In the genomic region with DNA sequence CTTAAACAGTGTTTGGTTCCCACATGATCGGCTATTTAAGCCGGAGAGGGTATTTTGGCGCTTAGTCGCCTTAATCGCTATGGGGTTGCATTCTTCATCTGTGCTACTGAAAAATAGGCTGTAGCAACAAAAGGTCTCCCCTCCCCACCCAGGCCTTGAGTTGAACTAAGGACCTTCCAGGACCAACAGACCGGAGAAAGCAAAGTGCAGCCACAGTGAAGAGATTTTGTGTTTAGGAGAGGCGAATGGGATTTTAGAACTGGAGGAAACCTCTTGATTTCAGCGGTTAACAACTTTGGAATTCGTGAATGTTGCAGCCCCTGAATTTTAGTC, we compare ENCODE assay signal across 9 cellular contexts. TPM values are rescaled to one million over a fixed set of nuclear protein-coding genes. Genes with fewer than 3 reads are reported as not detected.
DNase-seq lines count a peak whose midpoint lies in the region; ATAC-seq, FAIRE-seq and TF ChIP-seq lines count a peak whose summit lies in the region.
"Had no signal": no experiment of that assay in that cellular context is flagged by ENCODE, and none has a peak within 500 bp of the region (broad histone marks: within the 10 kb centered on the region; RNA-seq: fewer than 3 reads in every experiment).

No MANE protein-coding gene starts in this region.

- no peak for ATAC-seq in activated naive CD8-positive, alpha-beta T cell treated with anti-CD3 and anti-CD28 coated beads, Interleukin-2, amount 10 ng/mL, durations not matched to agents 7 days and 5 days (ENCODE audit: low read depth)
- no peak for ATAC-seq in GM18870 (IDR thresholded peaks at IDR 0.05; ENCODE audit: unreplicated experiment)

- peaks cover 5% of the 10 kb centered on the region for H4K20me1 ChIP-seq in smooth muscle cell (ENCODE audit: low read depth)

- H3K79me2 ChIP-seq in smooth muscle cell (ENCODE audit: low read depth), result peaks cover 11% of the 10 kb centered on the region

- peaks cover 20 to 23% of the 10 kb centered on the region in 2 donors for H3K4me1 ChIP-seq in kidney (ENCODE audit: control insufficient read depth in 1 of 2, insufficient read depth in 1 of 2, low read depth in 1 of 2, low read length in 2 of 2)
- H3K4me1 ChIP-seq in smooth muscle cell (ENCODE audit: low read depth), result peaks cover 14% of the 10 kb centered on the region

- no peaks in the 10 kb centered on the region for H3F3A ChIP-seq in smooth muscle cell (ENCODE audit: low read depth)

- H3K36me3 ChIP-seq in kidney (ENCODE audit: control insufficient read depth in 1 of 2, insufficient read depth in 2 of 2, low read length in 2 of 2), result no peaks in the 10 kb centered on the region
- H3K36me3 ChIP-seq in smooth muscle cell (ENCODE audit: low read depth), result no peaks in the 10 kb centered on the region

- H3K4me1 Mint-ChIP-seq in activated naive CD8-positive, alpha-beta T cell treated with anti-CD3 and anti-CD28 coated beads, Interleukin-2, amount 10 ng/mL, durations not matched to agents 7 days and 5 days, result peaks cover 37% of the 10 kb centered on the region

- peaks cover 65% of the 10 kb centered on the region for H3K27me3 ChIP-seq in smooth muscle cell (ENCODE audit: low read depth)

- H3K4me2 ChIP-seq in smooth muscle cell, result peak overlapping the region; percentile 98

- H2AFZ ChIP-seq in smooth muscle cell (ENCODE audit: low read depth), result no peak overlapping the region

- intact Hi-C loops in kidney (cut with DNase I), result no loop called here

- peak overlapping the region; percentile 85 for H3K4me3 Mint-ChIP-seq in activated naive CD8-positive, alpha-beta T cell treated with anti-CD3 and anti-CD28 coated beads, Interleukin-2, amount 10 ng/mL, durations not matched to agents 7 days and 5 days

- peak overlapping the region; percentile 56 to 77 for H3K9ac ChIP-seq in kidney (ENCODE audit: low read length in 2 of 2)
- peak overlapping the region; percentile 12 for H3K9ac ChIP-seq in smooth muscle cell (ENCODE audit: low read depth)

- peaks cover 15% of the 10 kb centered on the region for H3K27me3 Mint-ChIP-seq in activated naive CD8-positive, alpha-beta T cell treated with anti-CD3 and anti-CD28 coated beads, Interleukin-2, amount 10 ng/mL, durations not matched to agents 7 days and 5 days

- peaks cover 2% of the 10 kb centered on the region for H3K36me3 Mint-ChIP-seq in activated naive CD8-positive, alpha-beta T cell treated with anti-CD3 and anti-CD28 coated beads, Interleukin-2, amount 10 ng/mL, durations not matched to agents 7 days and 5 days

- peak overlapping the region; percentile 53 for H3K27ac Mint-ChIP-seq in activated naive CD8-positive, alpha-beta T cell treated with anti-CD3 and anti-CD28 coated beads, Interleukin-2, amount 10 ng/mL, durations not matched to agents 7 days and 5 days

- no peak for TF ChIP-seq CTCF in kidney (IDR thresholded peaks at IDR 0.05; ENCODE audit: borderline replicate concordance, extremely low read depth, insufficient read depth)
- TF ChIP-seq CTCF in smooth muscle cell (IDR thresholded peaks at IDR 0.05; ENCODE audit: borderline replicate concordance, insufficient read depth, poor library complexity, severe bottlenecking), result no peak

- H3K9me3 Mint-ChIP-seq in activated naive CD8-positive, alpha-beta T cell treated with anti-CD3 and anti-CD28 coated beads, Interleukin-2, amount 10 ng/mL, durations not matched to agents 7 days and 5 days, result no peaks in the 10 kb centered on the region

- POLR2A ChIA-PET in activated naive CD8-positive, alpha-beta T cell treated with anti-CD3 and anti-CD28 coated beads, Interleukin-2, amount 10 ng/mL, durations not matched to agents 7 days and 5 days (lab: Charles Lee), result interaction anchor here (0.6 to 3.9 kb wide), 5 partner anchors 9 to 33 kb away, joined by 3 to 36 read pairs (median 11); no protein-coding TSS in a partner anchor

- WGBS in smooth muscle cell (ENCODE audit: low lambda C conversion rate), result 14% methylated on average over 9 of the region's 9 CpGs

- H3K4me3 ChIP-seq in kidney (ENCODE audit: low read length in 2 of 2), result peak overlapping the region; percentile 78 to 86
- peak overlapping the region; percentile 58 for H3K4me3 ChIP-seq in smooth muscle cell

- FAIRE-seq in kidney (lab: Jason Lieb, UNC), result no peak
- FAIRE-seq: endometrium had no signal

- DNase-seq in NCI-H146 (lab: John Stamatoyannopoulos, UW) (peak; percentile 45), NCI-H146 treated with DMSO at 0.1 percent for 48 hours (lab: John Stamatoyannopoulos, UW; ENCODE audit: unreplicated experiment) (no peak), kidney (no peak), smooth muscle cell (lab: John Stamatoyannopoulos, UW; ENCODE audit: unreplicated experiment) (no peak), SIG-M5 treated with dmso at 0.1 percent for 504 hours (lab: John Stamatoyannopoulos, UW; ENCODE audit: unreplicated experiment) (no peak), KBM-7 (no peak)
- no peak for DNase-seq in activated naive CD8-positive, alpha-beta T cell treated with anti-CD3 and anti-CD28 coated beads, Interleukin-2, amount 10 ng/mL, durations not matched to agents 7 days and 5 days

- H3K27ac ChIP-seq in kidney (ENCODE audit: low read depth in 2 of 2, low read length in 2 of 2) (peak overlapping the region; percentile 89 to 92), smooth muscle cell (ENCODE audit: low read depth) (peak overlapping the region; percentile 18)

- H3K9me3 ChIP-seq in kidney (ENCODE audit: control insufficient read depth in 1 of 2, low read length in 2 of 2), result no peaks in the 10 kb centered on the region
- H3K9me3 ChIP-seq in smooth muscle cell (replicated peaks; ENCODE audit: low read depth), result no peaks in the 10 kb centered on the region

- in situ Hi-C loops in KBM-7 (cut with MboI; ENCODE audit: low pct_unique_long_range_greater_than_20kb, low sequenced_read_pairs), result no loop called here

RNA-seq across cellular contexts. Expression of gene ITGA6, which starts 1.4 kb away (rescaled TPM):
- 10 to 100 TPM; 22.8 to 26.8 TPM for total RNA-seq in activated naive CD8-positive, alpha-beta T cell treated with anti-CD3 and anti-CD28 coated beads, Interleukin-2, amount 10 ng/mL, durations not matched to agents 7 days and 5 days
- total RNA-seq in kidney (89.1 TPM), smooth muscle cell (188 and 198 TPM in 2 replicates)
- polyA plus RNA-seq in kidney (ENCODE audit: insufficient read depth, low read depth, low replicate concordance) (32.8 TPM), smooth muscle cell (11.8 and 54.7 TPM in 2 replicates)
